ENCODE assay signal across 1 cellular context in the genomic region with DNA sequence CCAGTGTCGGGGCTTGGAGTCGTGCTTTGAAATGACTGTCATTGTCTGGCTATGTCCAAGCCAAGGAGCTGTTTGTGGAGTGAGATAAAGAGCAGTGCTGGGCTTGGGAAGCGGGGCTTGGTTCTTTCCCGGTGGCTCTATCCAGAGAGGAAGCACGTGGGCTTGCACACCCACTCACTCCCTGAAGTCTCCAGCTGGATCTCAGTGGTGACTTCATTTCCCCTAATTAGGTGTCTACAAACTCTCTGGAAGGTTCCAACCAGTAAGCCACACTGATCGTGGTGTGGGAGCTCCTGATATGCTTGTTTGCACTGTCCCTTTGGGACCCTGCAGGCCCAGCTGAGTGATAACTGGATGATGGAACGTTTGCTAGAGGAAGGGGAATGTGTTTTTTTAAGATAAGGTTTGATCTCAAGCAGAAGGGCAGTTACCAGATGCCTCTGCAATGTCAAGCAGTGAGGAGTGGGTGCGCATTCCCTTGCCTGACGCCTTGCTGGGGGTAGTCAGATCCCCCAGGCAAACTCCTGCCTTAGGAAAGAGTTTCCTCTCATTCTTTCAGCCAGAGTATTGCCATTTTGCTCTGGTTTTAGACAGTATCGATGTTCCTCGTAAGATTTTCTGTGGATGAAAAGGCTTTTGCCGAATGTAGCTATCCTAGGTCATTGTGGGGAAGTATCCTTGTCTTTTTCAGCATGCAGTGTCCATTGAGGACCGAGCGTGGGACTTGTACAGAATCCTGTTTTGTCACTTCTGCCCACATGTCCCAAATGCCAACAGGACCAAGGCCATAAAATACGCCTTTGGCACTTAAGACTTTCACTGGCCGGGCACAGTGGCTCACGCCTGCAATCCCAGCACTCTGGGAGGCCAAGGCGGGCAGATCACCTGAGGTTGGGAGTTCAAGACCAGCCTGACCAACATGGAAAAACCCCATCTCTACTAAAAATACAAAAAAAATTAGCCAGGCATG.
TF ChIP-seq lines count a peak whose summit lies in the region.

No MANE protein-coding gene starts in this region.

TF ChIP-seq in GM23338, 12 proteins besides CTCF, POLR2A, EP300 and RAD21 (continued from another document):
- TF ChIP-seq, protein P1, sequence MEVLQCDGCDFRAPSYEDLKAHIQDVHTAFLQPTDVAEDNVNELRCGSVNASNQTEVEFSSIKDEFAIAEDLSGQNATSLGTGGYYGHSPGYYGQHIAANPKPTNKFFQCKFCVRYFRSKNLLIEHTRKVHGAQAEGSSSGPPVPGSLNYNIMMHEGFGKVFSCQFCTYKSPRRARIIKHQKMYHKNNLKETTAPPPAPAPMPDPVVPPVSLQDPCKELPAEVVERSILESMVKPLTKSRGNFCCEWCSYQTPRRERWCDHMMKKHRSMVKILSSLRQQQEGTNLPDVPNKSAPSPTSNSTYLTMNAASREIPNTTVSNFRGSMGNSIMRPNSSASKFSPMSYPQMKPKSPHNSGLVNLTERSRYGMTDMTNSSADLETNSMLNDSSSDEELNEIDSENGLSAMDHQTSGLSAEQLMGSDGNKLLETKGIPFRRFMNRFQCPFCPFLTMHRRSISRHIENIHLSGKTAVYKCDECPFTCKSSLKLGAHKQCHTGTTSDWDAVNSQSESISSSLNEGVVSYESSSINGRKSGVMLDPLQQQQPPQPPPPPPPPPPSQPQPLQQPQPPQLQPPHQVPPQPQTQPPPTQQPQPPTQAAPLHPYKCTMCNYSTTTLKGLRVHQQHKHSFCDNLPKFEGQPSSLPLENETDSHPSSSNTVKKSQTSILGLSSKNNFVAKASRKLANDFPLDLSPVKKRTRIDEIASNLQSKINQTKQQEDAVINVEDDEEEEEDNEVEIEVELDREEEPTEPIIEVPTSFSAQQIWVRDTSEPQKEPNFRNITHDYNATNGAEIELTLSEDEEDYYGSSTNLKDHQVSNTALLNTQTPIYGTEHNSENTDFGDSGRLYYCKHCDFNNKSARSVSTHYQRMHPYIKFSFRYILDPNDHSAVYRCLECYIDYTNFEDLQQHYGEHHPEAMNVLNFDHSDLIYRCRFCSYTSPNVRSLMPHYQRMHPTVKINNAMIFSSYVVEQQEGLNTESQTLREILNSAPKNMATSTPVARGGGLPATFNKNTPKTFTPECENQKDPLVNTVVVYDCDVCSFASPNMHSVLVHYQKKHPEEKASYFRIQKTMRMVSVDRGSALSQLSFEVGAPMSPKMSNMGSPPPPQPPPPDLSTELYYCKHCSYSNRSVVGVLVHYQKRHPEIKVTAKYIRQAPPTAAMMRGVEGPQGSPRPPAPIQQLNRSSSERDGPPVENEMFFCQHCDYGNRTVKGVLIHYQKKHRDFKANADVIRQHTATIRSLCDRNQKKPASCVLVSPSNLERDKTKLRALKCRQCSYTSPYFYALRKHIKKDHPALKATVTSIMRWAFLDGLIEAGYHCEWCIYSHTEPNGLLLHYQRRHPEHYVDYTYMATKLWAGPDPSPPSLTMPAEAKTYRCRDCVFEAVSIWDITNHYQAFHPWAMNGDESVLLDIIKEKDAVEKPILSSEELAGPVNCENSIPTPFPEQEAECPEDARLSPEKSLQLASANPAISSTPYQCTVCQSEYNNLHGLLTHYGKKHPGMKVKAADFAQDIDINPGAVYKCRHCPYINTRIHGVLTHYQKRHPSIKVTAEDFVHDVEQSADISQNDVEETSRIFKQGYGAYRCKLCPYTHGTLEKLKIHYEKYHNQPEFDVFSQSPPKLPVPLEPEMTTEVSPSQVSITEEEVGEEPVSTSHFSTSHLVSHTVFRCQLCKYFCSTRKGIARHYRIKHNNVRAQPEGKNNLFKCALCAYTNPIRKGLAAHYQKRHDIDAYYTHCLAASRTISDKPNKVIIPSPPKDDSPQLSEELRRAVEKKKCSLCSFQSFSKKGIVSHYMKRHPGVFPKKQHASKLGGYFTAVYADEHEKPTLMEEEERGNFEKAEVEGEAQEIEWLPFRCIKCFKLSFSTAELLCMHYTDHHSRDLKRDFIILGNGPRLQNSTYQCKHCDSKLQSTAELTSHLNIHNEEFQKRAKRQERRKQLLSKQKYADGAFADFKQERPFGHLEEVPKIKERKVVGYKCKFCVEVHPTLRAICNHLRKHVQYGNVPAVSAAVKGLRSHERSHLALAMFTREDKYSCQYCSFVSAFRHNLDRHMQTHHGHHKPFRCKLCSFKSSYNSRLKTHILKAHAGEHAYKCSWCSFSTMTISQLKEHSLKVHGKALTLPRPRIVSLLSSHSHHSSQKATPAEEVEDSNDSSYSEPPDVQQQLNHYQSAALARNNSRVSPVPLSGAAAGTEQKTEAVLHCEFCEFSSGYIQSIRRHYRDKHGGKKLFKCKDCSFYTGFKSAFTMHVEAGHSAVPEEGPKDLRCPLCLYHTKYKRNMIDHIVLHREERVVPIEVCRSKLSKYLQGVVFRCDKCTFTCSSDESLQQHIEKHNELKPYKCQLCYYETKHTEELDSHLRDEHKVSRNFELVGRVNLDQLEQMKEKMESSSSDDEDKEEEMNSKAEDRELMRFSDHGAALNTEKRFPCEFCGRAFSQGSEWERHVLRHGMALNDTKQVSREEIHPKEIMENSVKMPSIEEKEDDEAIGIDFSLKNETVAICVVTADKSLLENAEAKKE (CRISPR knock-in tag; IDR thresholded peaks at IDR 0.05): no peak
- TF ChIP-seq EZH2phosphoT487 (IDR thresholded peaks at IDR 0.05; ENCODE audit: unreplicated experiment): no peak
